7 cellular contexts compared by ENCODE assay signal in genomic region chrX:10479508-10479907, GRCh38.
"Had no signal": no experiment of that assay in that cellular context is flagged by ENCODE, and none has a peak within 500 bp of the region (broad histone marks: within the 10 kb centered on the region; RNA-seq: fewer than 3 reads in every experiment).

No MANE protein-coding gene starts in this region.

- ATAC-seq: GM12878 had no signal

- DNase-seq: GDM1, GF-D8 had no signal

- H3K4me3 ChIP-seq: GM12878 had no signal

- FAIRE-seq: G401.6, GM12878, GM12892, GM18507, GM19239 had no signal
